12 cellular contexts compared by ENCODE assay signal in the genomic region with DNA sequence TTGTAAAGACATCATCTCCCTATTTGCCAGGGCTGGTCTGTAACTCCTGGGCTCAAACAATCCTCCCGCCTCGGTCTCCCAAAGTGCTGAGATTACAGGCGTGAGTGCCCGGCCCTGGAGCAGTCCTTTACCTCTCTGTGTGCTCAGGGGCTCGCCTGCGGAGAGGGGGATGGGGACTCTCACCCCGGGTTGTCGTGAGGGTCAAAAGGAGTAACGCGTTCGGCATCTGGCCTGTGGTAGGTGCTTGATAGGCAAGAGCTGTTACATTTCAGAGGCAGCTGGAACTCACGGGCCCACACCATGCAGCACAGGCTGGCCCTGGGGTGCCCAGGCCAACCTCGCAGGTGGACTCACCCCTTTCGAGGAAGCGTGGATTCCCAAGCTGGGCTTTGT. TPM values are rescaled to one million over a fixed set of nuclear protein-coding genes. Genes with fewer than 3 reads are reported as not detected.
"Had no signal": no experiment of that assay in that cellular context is flagged by ENCODE, and none has a peak within 500 bp of the region (broad histone marks: within the 10 kb centered on the region; RNA-seq: fewer than 3 reads in every experiment).

No MANE protein-coding gene starts in this region.

- H3K4me3 ChIP-seq: adrenal gland had no signal

- H3K27me3 ChIP-seq: adrenal gland had no signal

- H3K27ac ChIP-seq: adrenal gland had no signal

- H3K36me3 ChIP-seq: adrenal gland had no signal

- DNase-seq: activated CD4-positive, alpha-beta T cell treated with anti-CD3 and anti-CD28 coated beads, Interleukin-2, amount 10 ng/mL, durations not matched to agents 24 days and 14 days; activated CD8-positive, alpha-beta T cell treated with anti-CD3 and anti-CD28 coated beads for 36 hours; activated effector memory CD4-positive, alpha-beta T cell treated with Interleukin-2 at 50 U/mL for 16 hours; activated T-cell treated with anti-CD3 and anti-CD28 coated beads, Interleukin-2, amount 50 U/mL, for 1 hour; endodermal cell; erythroblast; nucleus accumbens; retina; T1000; trophoblast cell had no signal

- ATAC-seq: activated CD8-positive, alpha-beta T cell treated with anti-CD3 and anti-CD28 coated beads for 36 hours; left colon had no signal

- H3K9me3 ChIP-seq: adrenal gland had no signal

RNA-seq across cellular contexts. Expression of gene DOC2B, which starts 46.8 kb away (rescaled TPM):
- total RNA-seq: activated CD8-positive, alpha-beta T cell treated with anti-CD3 and anti-CD28 coated beads for 36 hours had no signal
